In genomic region chr6:135866445-135867143, GRCh38 we compare ENCODE assay signal across 2 cellular contexts.
TF ChIP-seq lines count a peak whose summit lies in the region.

No MANE protein-coding gene starts in this region.

TF ChIP-seq in liver, 16 proteins besides CTCF, POLR2A, EP300 and RAD21 (continued from another document):
- no peak for TF ChIP-seq ZBTB33 (IDR thresholded peaks at IDR 0.05)
- no peak for TF ChIP-seq REST (IDR thresholded peaks at IDR 0.05)
- no peak for TF ChIP-seq HNF4G (IDR thresholded peaks at IDR 0.05)
- no peak for TF ChIP-seq FOXA2 (IDR thresholded peaks at IDR 0.05)
- no peak for TF ChIP-seq TAF1 (conservative IDR thresholded peaks at IDR 0.05)
- TF ChIP-seq, protein P1, sequence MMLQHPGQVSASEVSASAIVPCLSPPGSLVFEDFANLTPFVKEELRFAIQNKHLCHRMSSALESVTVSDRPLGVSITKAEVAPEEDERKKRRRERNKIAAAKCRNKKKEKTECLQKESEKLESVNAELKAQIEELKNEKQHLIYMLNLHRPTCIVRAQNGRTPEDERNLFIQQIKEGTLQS (IDR thresholded peaks at IDR 0.05), result no peak
- TF ChIP-seq JUND (IDR thresholded peaks at IDR 0.05), result no peak

TF ChIP-seq in HepG2, 621 proteins besides CTCF, POLR2A, EP300 and RAD21 (continued from another document):
- TF ChIP-seq ZNF354B (CRISPR knock-in tag; IDR thresholded peaks at IDR 0.05), result no peak
- no peak for TF ChIP-seq GMEB1 (CRISPR knock-in tag; IDR thresholded peaks at IDR 0.05; ENCODE audit: borderline replicate concordance)
- TF ChIP-seq ZSCAN30 (CRISPR knock-in tag; IDR thresholded peaks at IDR 0.05), result no peak
- no peak for TF ChIP-seq HNRNPUL1 (IDR thresholded peaks at IDR 0.05; ENCODE audit: low read depth, low read length)
- TF ChIP-seq BHLHE40 (IDR thresholded peaks at IDR 0.05; ENCODE audit: low read length), result no peak
TF ChIP-seq in HepG2: peak in this region for 0.
